1 cellular context compared by ENCODE assay signal in the genomic region with DNA sequence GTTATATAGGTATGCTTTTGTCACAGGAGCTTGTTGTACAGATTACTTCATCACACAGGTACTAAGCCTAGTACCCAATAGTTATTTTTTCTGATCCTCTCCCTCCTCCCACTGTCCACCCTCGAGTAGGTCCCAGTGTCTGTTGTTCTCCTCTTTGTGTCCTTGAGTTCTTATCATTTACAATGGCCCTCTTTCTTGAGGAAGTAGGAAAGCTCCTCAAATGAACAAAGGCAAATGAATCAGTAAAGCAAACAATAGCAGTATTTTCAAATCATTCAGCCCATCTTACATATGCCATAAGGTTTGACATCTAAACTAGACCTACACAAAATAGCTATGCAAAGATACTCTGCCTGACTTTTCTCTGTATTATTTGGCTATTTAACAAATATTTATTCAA.
TF ChIP-seq lines count a peak whose summit lies in the region.

No MANE protein-coding gene starts in this region.

TF ChIP-seq in IMR-90, 13 proteins besides CTCF, POLR2A, EP300 and RAD21:
- TF ChIP-seq, protein P1, sequence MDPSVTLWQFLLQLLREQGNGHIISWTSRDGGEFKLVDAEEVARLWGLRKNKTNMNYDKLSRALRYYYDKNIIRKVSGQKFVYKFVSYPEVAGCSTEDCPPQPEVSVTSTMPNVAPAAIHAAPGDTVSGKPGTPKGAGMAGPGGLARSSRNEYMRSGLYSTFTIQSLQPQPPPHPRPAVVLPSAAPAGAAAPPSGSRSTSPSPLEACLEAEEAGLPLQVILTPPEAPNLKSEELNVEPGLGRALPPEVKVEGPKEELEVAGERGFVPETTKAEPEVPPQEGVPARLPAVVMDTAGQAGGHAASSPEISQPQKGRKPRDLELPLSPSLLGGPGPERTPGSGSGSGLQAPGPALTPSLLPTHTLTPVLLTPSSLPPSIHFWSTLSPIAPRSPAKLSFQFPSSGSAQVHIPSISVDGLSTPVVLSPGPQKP (IDR thresholded peaks at IDR 0.05; ENCODE audit: borderline replicate concordance, low read depth, low read length), result no peak
- TF ChIP-seq MAZ (IDR thresholded peaks at IDR 0.05; ENCODE audit: borderline replicate concordance, low read depth, low read length) (no peak), BHLHE40 (IDR thresholded peaks at IDR 0.05; ENCODE audit: low read depth, low read length) (no peak), CEBPB (IDR thresholded peaks at IDR 0.05; ENCODE audit: low read depth, low read length) (no peak)
- TF ChIP-seq, protein P2, sequence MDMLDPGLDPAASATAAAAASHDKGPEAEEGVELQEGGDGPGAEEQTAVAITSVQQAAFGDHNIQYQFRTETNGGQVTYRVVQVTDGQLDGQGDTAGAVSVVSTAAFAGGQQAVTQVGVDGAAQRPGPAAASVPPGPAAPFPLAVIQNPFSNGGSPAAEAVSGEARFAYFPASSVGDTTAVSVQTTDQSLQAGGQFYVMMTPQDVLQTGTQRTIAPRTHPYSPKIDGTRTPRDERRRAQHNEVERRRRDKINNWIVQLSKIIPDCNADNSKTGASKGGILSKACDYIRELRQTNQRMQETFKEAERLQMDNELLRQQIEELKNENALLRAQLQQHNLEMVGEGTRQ (IDR thresholded peaks at IDR 0.05; ENCODE audit: low read depth, low read length), result no peak
